In the genomic region with DNA sequence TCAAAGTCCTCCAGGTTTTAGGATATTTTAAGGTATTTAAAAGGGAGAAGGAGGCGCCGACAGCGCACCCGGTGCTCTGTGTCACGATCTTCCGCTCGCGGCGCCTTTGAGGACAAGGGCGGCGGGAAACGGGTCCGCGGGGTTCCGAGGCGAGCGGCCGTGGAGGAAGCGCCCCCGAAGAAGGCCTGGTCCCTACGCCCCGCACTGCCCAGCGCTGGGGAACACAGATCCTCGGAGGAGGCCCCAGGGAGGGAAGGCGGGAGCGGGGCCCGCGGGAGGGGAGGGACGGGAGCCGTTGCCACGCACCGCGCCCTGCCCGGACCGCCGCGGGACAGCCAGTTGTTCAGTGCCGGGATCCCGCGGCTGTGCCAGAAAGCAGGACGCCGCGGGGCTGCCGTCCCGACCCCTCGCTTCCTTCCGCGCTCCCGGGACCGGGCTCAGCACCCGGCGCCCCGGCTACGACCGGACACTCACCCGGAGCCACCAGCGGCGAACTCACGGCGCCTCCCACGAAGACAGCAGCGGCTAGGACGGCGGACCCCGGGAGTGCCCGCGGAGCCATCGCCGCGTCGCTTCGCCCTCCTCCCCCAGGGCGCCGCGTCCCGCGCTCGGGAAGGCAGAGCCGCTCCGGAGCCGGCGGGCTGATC, we compare ENCODE assay signal across 8 cellular contexts. TPM values are rescaled to one million over a fixed set of nuclear protein-coding genes. Genes with fewer than 3 reads are reported as not detected.
DNase-seq lines count a peak whose midpoint lies in the region; ATAC-seq and TF ChIP-seq lines count a peak whose summit lies in the region.

No MANE protein-coding gene starts in this region.

- H3K27ac ChIP-seq in OCI-LY3 (ENCODE audit: low read length) (no peak overlapping the region), heart left ventricle (peak overlapping the region; percentile 75 to 98 (median 96)), rectal smooth muscle tissue (ENCODE audit: low read depth, low read length) (peak overlapping the region; percentile 97)

- H3K4me3 ChIP-seq in OCI-LY3 (ENCODE audit: low read length) (peak overlapping the region; percentile 82), heart left ventricle (peak overlapping the region; percentile 65 to 99 (median 92)), rectal smooth muscle tissue (ENCODE audit: low read length) (peak overlapping the region; percentile 81)

- peaks cover 2% of the 10 kb centered on the region for H3K9me3 Mint-ChIP-seq in activated naive CD4-positive, alpha-beta T cell treated with anti-CD3 and anti-CD28 coated beads for 36 hours

- peak overlapping the region; percentile 89 for H3K4me2 ChIP-seq in OCI-LY3 (ENCODE audit: low read length)

- CTCF ChIA-PET in activated naive CD4-positive, alpha-beta T cell treated with anti-CD3 and anti-CD28 coated beads for 36 hours (lab: Charles Lee): interaction anchor here (1.0 to 1.1 kb wide), 2 partner anchors 82 to 446 kb away, joined by 3 read pairs; no protein-coding TSS in a partner anchor

- peak overlapping the region; percentile 82 for H3K27ac Mint-ChIP-seq in activated naive CD4-positive, alpha-beta T cell treated with anti-CD3 and anti-CD28 coated beads for 36 hours

- intact Hi-C loops in activated naive CD4-positive, alpha-beta T cell treated with anti-CD3 and anti-CD28 coated beads for 36 hours (cut with micrococcal nuclease): loop anchor here (1.0 to 10.0 kb wide), 13 partner anchors 30 to 1442 kb away; a partner anchor contains a TSS
- intact Hi-C loops in heart left ventricle (cut with DNase I): loop anchor here (2.0 to 10.0 kb wide), 12 partner anchors 19 to 989 kb away; a partner anchor contains a TSS

- peaks cover 34% of the 10 kb centered on the region for H3K4me1 Mint-ChIP-seq in activated naive CD4-positive, alpha-beta T cell treated with anti-CD3 and anti-CD28 coated beads for 36 hours (ENCODE audit: low read depth)

- DNase-seq in SKM-1 treated with dmso at 0.1 percent for 144 hours (lab: John Stamatoyannopoulos, UW; ENCODE audit: unreplicated experiment) (peak; percentile 40), SKM-1 (lab: John Stamatoyannopoulos, UW; ENCODE audit: unreplicated experiment) (no peak), heart left ventricle (peak in 3 of 5 donors; percentile 58 to 61 (median 61)), NCI-H1694 treated with DMSO at 0.1 percent for 48 hours (lab: John Stamatoyannopoulos, UW) (no peak)
- DNase-seq in activated naive CD4-positive, alpha-beta T cell treated with anti-CD3 and anti-CD28 coated beads for 36 hours: peak; percentile 52

- peak overlapping the region; percentile 47 for H2AFZ ChIP-seq in OCI-LY3 (ENCODE audit: low read depth, low read length)

- H3K9ac ChIP-seq in OCI-LY3 (ENCODE audit: low read length): peak overlapping the region; percentile 57
- H3K9ac ChIP-seq in rectal smooth muscle tissue (ENCODE audit: low read length): peak overlapping the region; percentile 91

- H3K36me3 Mint-ChIP-seq in activated naive CD4-positive, alpha-beta T cell treated with anti-CD3 and anti-CD28 coated beads for 36 hours (ENCODE audit: low read depth): peaks cover 5% of the 10 kb centered on the region

- no peaks in the 10 kb centered on the region for H3K79me2 ChIP-seq in OCI-LY3 (ENCODE audit: low read length)

- peaks cover 46% of the 10 kb centered on the region for H3K27me3 ChIP-seq in OCI-LY3 (ENCODE audit: low read depth, low read length)
- H3K27me3 ChIP-seq in heart left ventricle: no peaks in the 10 kb centered on the region
- no peaks in the 10 kb centered on the region for H3K27me3 ChIP-seq in rectal smooth muscle tissue (ENCODE audit: control insufficient read depth, insufficient read depth, low read length)

- H3K27me3 Mint-ChIP-seq in activated naive CD4-positive, alpha-beta T cell treated with anti-CD3 and anti-CD28 coated beads for 36 hours (ENCODE audit: low read depth): no peaks in the 10 kb centered on the region

- TF ChIP-seq CTCF in OCI-LY3 (IDR thresholded peaks at IDR 0.05; ENCODE audit: low read depth, low read length) (no peak), heart left ventricle (IDR thresholded peaks at IDR 0.05) (no peak)

- peaks cover 11% of the 10 kb centered on the region for H4K20me1 ChIP-seq in OCI-LY3 (ENCODE audit: insufficient read depth, low read length)

- H3K9me3 ChIP-seq in OCI-LY3 (ENCODE audit: insufficient read depth, low read length) (no peaks in the 10 kb centered on the region), heart left ventricle (no peaks in the 10 kb centered on the region)

- H3K4me1 ChIP-seq in OCI-LY3 (ENCODE audit: low read length) (peaks cover 24% of the 10 kb centered on the region), heart left ventricle (peaks cover 0 to 48% (median 24%) of the 10 kb centered on the region in 12 donors), rectal smooth muscle tissue (ENCODE audit: control insufficient read depth, insufficient read depth, low read length) (peaks cover 7% of the 10 kb centered on the region)

- peak overlapping the region; percentile 84 for H3K4me3 Mint-ChIP-seq in activated naive CD4-positive, alpha-beta T cell treated with anti-CD3 and anti-CD28 coated beads for 36 hours

- WGBS in heart left ventricle, 4 donors: 0 to 1% (median 0%) methylated on average over 15 to 82 of the region's 82 CpGs

- H3K36me3 ChIP-seq in OCI-LY3 (replicated peaks; ENCODE audit: low read depth, low read length): no peaks in the 10 kb centered on the region
- no peaks in the 10 kb centered on the region for H3K36me3 ChIP-seq in heart left ventricle
- no peaks in the 10 kb centered on the region for H3K36me3 ChIP-seq in rectal smooth muscle tissue (ENCODE audit: control insufficient read depth, insufficient read depth, low read length)

- TF ChIP-seq POLR2A in heart left ventricle (IDR thresholded peaks at IDR 0.05): peak; percentile 64 to 97

- ATAC-seq in HG02852 (IDR thresholded peaks at IDR 0.05; ENCODE audit: unreplicated experiment): peak; percentile 15
- ATAC-seq in heart left ventricle: peak in 2 of 4 donors; percentile 38 to 47

RNA-seq across cellular contexts. Expression of a gene that starts 0.3 kb away (rescaled TPM):
- 10 to 100 TPM in 1 of 2 experiments, 1 to 10 TPM in 1; 8.7 to 10.3 TPM for total RNA-seq in activated naive CD4-positive, alpha-beta T cell treated with anti-CD3 and anti-CD28 coated beads for 36 hours
- total RNA-seq in heart left ventricle: 10 to 100 TPM; 17.1 to 40.2 (median 28.5) TPM
- 1 to 10 TPM; 2.0 to 9.6 TPM for polyA plus RNA-seq in heart left ventricle

Comparison
In these comparisons a context has a peak if more than half of its experiments do, and no peak if none do; other contexts are left out.
1. DNase-seq: peak in SKM-1 treated with dmso at 0.1 percent for 144 hours (single experiment), activated naive CD4-positive, alpha-beta T cell treated with anti-CD3 and anti-CD28 coated beads for 36 hours (single experiment) and heart left ventricle (3 of 5); none in SKM-1 (single experiment) and NCI-H1694 treated with DMSO at 0.1 percent for 48 hours (single experiment).
2. Peak in every context shown above with its lines, with median percentiles within 50 percentile points of each other: H3K4me3 ChIP-seq.